13 cellular contexts compared by ENCODE assay signal in genomic region chr2:156396126-156396525, GRCh38. TPM values are rescaled to one million over a fixed set of nuclear protein-coding genes. Genes with fewer than 3 reads are reported as not detected.
DNase-seq lines count a peak whose midpoint lies in the region; ATAC-seq and TF ChIP-seq lines count a peak whose summit lies in the region.
"Had no signal": no experiment of that assay in that cellular context is flagged by ENCODE, and none has a peak within 500 bp of the region (broad histone marks: within the 10 kb centered on the region; RNA-seq: fewer than 3 reads in every experiment).

No MANE protein-coding gene starts in this region.

- TF ChIP-seq CTCF in WERI-Rb-1 (IDR thresholded peaks at IDR 0.05; ENCODE audit: low read depth, low read length) (no peak), dorsolateral prefrontal cortex (IDR thresholded peaks at IDR 0.05 in 54 of 56, conservative IDR thresholded peaks at IDR 0.05 in 2 of 56; ENCODE audit: low read depth in 1 of 56, partially characterized antibody in 56 of 56) (no peak)

- no peak overlapping the region for H3K27ac Mint-ChIP-seq in activated CD4-positive, alpha-beta T cell treated with anti-CD3 and anti-CD28 coated beads for 36 hours
- H3K27ac Mint-ChIP-seq: activated naive CD4-positive, alpha-beta T cell treated with anti-CD3 and anti-CD28 coated beads for 36 hours had no signal

- no peaks in the 10 kb centered on the region for H3K9me3 ChIP-seq in WERI-Rb-1 (ENCODE audit: severe bottlenecking)
- H3K9me3 ChIP-seq: colonic mucosa had no signal

- H3K27ac ChIP-seq in WERI-Rb-1 (no peak overlapping the region), dorsolateral prefrontal cortex (no peak overlapping the region)
- H3K27ac ChIP-seq: colonic mucosa had no signal

- no peaks in the 10 kb centered on the region for H3K27me3 Mint-ChIP-seq in activated CD4-positive, alpha-beta T cell treated with anti-CD3 and anti-CD28 coated beads for 36 hours

- ATAC-seq in GM18868 (IDR thresholded peaks at IDR 0.05; ENCODE audit: unreplicated experiment) (peak; percentile 33), GM21825 (IDR thresholded peaks at IDR 0.05; ENCODE audit: unreplicated experiment) (peak; percentile 49), HG03469 (IDR thresholded peaks at IDR 0.05; ENCODE audit: unreplicated experiment) (peak; percentile 48)
- ATAC-seq in activated CD4-positive, alpha-beta T cell treated with anti-CD3 and anti-CD28 coated beads for 36 hours, result no peak
- ATAC-seq: left cardiac atrium had no signal

- H3K36me3 ChIP-seq in WERI-Rb-1, result peaks cover 4% of the 10 kb centered on the region
- H3K36me3 ChIP-seq: colonic mucosa had no signal

- POLR2A ChIA-PET in activated CD4-positive, alpha-beta T cell treated with anti-CD3 and anti-CD28 coated beads for 36 hours (lab: Charles Lee), result interaction anchor here (0.6 kb wide), 1 partner anchor 10 kb away, joined by 6 read pairs; no protein-coding TSS in a partner anchor

- peaks cover 6% of the 10 kb centered on the region for H3K36me3 Mint-ChIP-seq in activated CD4-positive, alpha-beta T cell treated with anti-CD3 and anti-CD28 coated beads for 36 hours (ENCODE audit: low read depth)

- DNase-seq in medulla oblongata (ENCODE audit: extremely low spot score) (peak; percentile 36), WERI-Rb-1 (no peak), NCI-H1048 (lab: John Stamatoyannopoulos, UW) (no peak), dorsolateral prefrontal cortex (no peak)
- no peak for DNase-seq in activated CD4-positive, alpha-beta T cell treated with anti-CD3 and anti-CD28 coated beads for 36 hours
- DNase-seq: activated CD4-positive, CD25-positive, alpha-beta regulatory T cell; activated naive CD4-positive, alpha-beta T cell treated with anti-CD3 and anti-CD28 coated beads for 36 hours; colonic mucosa; foreskin melanocyte; left cardiac atrium had no signal

- no peaks in the 10 kb centered on the region for H3K9me3 Mint-ChIP-seq in activated CD4-positive, alpha-beta T cell treated with anti-CD3 and anti-CD28 coated beads for 36 hours (ENCODE audit: low read depth)
- H3K9me3 Mint-ChIP-seq: activated naive CD4-positive, alpha-beta T cell treated with anti-CD3 and anti-CD28 coated beads for 36 hours had no signal

- no peak overlapping the region for H3K4me3 Mint-ChIP-seq in activated CD4-positive, alpha-beta T cell treated with anti-CD3 and anti-CD28 coated beads for 36 hours
- H3K4me3 Mint-ChIP-seq: activated naive CD4-positive, alpha-beta T cell treated with anti-CD3 and anti-CD28 coated beads for 36 hours had no signal

- H3K4me3 ChIP-seq in WERI-Rb-1 (ENCODE audit: low read depth, low read length), result no peak overlapping the region
- H3K4me3 ChIP-seq in dorsolateral prefrontal cortex, result no peak overlapping the region
- H3K4me3 ChIP-seq: colonic mucosa had no signal

- intact Hi-C loops in activated CD4-positive, alpha-beta T cell treated with anti-CD3 and anti-CD28 coated beads for 36 hours (cut with DNase I, micrococcal nuclease), result no loop called here
- intact Hi-C loops in dorsolateral prefrontal cortex (cut with DNase I), result no loop called here

- CTCF ChIA-PET in activated CD4-positive, alpha-beta T cell treated with anti-CD3 and anti-CD28 coated beads for 36 hours (lab: Charles Lee), result interaction anchor here (1.1 to 6.0 kb wide), 3 partner anchors 12 to 61 kb away, joined by 3 to 21 read pairs (median 11); no protein-coding TSS in a partner anchor

- no peaks in the 10 kb centered on the region for H3K27me3 ChIP-seq in WERI-Rb-1 (ENCODE audit: insufficient read depth, low read depth, severe bottlenecking)
- H3K27me3 ChIP-seq in dorsolateral prefrontal cortex, result no peaks in the 10 kb centered on the region
- H3K27me3 ChIP-seq: colonic mucosa had no signal

- H3K4me1 Mint-ChIP-seq in activated CD4-positive, alpha-beta T cell treated with anti-CD3 and anti-CD28 coated beads for 36 hours, result peaks cover 41% of the 10 kb centered on the region

RNA-seq across cellular contexts. Expression of gene GPD2, which starts 40.1 kb away (rescaled TPM):
- 10 to 100 TPM; 31.6 to 32.6 TPM for total RNA-seq in activated CD4-positive, alpha-beta T cell treated with anti-CD3 and anti-CD28 coated beads for 36 hours
- total RNA-seq in dorsolateral prefrontal cortex, result 10 to 100 TPM; 31.2 to 87.8 (median 46.5) TPM
